Comparison of ENCODE assay signal across 8 cellular contexts in the genomic region with DNA sequence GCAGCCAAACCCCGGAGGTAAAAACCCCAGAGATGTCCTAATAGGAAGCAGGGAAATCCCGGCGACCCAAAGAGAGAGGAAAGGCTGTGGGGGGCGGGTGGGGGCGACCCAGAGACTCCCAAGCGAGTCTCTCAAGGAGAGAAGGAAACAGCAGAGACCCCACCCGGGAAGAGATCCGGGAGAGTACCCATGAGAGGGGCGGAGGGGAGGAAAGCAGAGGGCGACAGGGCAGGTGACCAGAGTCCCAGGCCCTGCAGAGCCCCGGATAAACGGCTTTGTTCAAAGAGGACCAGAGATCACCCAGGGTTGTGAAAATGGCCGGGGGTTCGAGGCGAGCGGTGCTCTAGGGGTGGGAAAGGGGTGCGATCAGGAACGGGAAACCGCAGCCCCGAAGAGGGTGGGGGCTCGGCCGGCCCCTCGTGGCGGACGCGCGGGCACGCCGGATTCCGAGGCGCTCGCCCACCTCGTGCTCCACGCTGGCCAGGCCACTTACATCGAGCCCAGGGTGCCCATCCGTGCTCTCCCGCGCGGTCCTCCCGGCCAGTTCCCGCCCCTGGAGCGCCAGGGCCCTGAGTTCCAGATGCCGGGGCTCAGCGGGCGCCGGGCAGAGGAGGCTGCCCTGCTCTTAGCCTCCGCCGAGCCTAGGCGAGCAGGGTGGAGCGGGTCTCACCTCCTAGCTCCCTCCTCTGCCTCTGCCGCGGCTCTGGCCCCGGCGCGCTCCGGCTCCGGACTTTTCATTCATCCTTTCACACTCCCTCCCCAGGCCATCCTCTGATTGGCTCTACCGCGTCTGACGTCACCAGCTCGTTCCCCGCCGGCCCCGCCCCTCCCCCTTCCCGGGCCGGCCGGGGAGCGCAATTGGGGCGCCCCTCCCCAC. TPM values are rescaled to one million over a fixed set of nuclear protein-coding genes. Genes with fewer than 3 reads are reported as not detected.
DNase-seq lines count a peak whose midpoint lies in the region; ATAC-seq and TF ChIP-seq lines count a peak whose summit lies in the region.

No MANE protein-coding gene starts in this region.

- no peak overlapping the region for H4K91ac ChIP-seq in mesenchymal stem cell (ENCODE audit: low read length)

- no peak overlapping the region for H2BK120ac ChIP-seq in mesenchymal stem cell (ENCODE audit: low read depth, low read length)

- no peak overlapping the region for H3K18ac ChIP-seq in mesenchymal stem cell (ENCODE audit: low read depth in 1 of 2, low read length in 2 of 2)

- H2BK5ac ChIP-seq in mesenchymal stem cell (ENCODE audit: low read depth, low read length, poor library complexity, severe bottlenecking): no peak overlapping the region

- WGBS in mesenchymal stem cell: 3% methylated on average over 62 of the region's 69 CpGs

- H2BK15ac ChIP-seq in mesenchymal stem cell (ENCODE audit: low read depth, poor library complexity, severe bottlenecking): no peak overlapping the region

- ATAC-seq in GM18505 (IDR thresholded peaks at IDR 0.05; ENCODE audit: unreplicated experiment): peak; percentile 64
- ATAC-seq in HG03095 (IDR thresholded peaks at IDR 0.05; ENCODE audit: unreplicated experiment): peak; percentile 83

- peak overlapping the region; percentile 41 for H3K4me2 ChIP-seq in mesenchymal stem cell (ENCODE audit: low read length, poor library complexity, severe bottlenecking)

- TF ChIP-seq POLR2A in GM18505 (IDR thresholded peaks at IDR 0.05; ENCODE audit: borderline replicate concordance, extremely low read depth, insufficient read depth, insufficient read length): peak; percentile 74

- peaks cover 96 to 100% of the 10 kb centered on the region in 2 experiments for H3K27me3 ChIP-seq in mesenchymal stem cell (ENCODE audit: control insufficient read depth in 1 of 2, insufficient read depth in 1 of 2, low read length in 2 of 2)

- DNase-seq in NCI-H345 treated with DMSO at 0.1 percent for 48 hours (lab: John Stamatoyannopoulos, UW; ENCODE audit: unreplicated experiment): peak; percentile 95
- peak; percentile 85 for DNase-seq in activated CD8-positive, alpha-beta memory T cell treated with anti-CD3 and anti-CD28 coated beads for 24 hours
- peak; percentile 32 for DNase-seq in effector CD8-positive, alpha-beta T cell (lab: John Stamatoyannopoulos, UW)
- DNase-seq in mesenchymal stem cell: peak; percentile 63
- DNase-seq in stimulated activated CD8-positive, alpha-beta memory T cell treated with anti-CD3 and anti-CD28 coated beads, Interleukin-15, amount 100 ng/mL, for 24 hours (ENCODE audit: low read depth): peak; percentile 36
- DNase-seq in OCI-M1 (lab: John Stamatoyannopoulos, UW): no peak

- H2BK12ac ChIP-seq in mesenchymal stem cell (ENCODE audit: low read length in 2 of 2): no peak overlapping the region

- H3K14ac ChIP-seq in mesenchymal stem cell (ENCODE audit: low read length in 2 of 2): no peak overlapping the region

- no peak overlapping the region for H3K4me3 ChIP-seq in mesenchymal stem cell (ENCODE audit: insufficient read depth in 1 of 2, low read depth in 1 of 2, low read length in 2 of 2)

- no peak overlapping the region for H4K8ac ChIP-seq in mesenchymal stem cell (ENCODE audit: low read length)

- no peaks in the 10 kb centered on the region for H3K9me3 ChIP-seq in mesenchymal stem cell (ENCODE audit: control insufficient read depth, low read length)

- no peak overlapping the region for H2AFZ ChIP-seq in mesenchymal stem cell (ENCODE audit: low read depth, low read length)

- H3K23ac ChIP-seq in mesenchymal stem cell (ENCODE audit: low read length in 2 of 2): no peak overlapping the region

- H3K9ac ChIP-seq in mesenchymal stem cell (ENCODE audit: low read length): no peak overlapping the region

- no peak overlapping the region for H3K4ac ChIP-seq in mesenchymal stem cell (ENCODE audit: low read depth in 1 of 2, low read length in 2 of 2)

- H3K27ac ChIP-seq in mesenchymal stem cell (ENCODE audit: low read length, poor library complexity, severe bottlenecking): no peak overlapping the region

- no peak overlapping the region for H2AK5ac ChIP-seq in mesenchymal stem cell (ENCODE audit: low read length, severe bottlenecking)

- H3K4me1 ChIP-seq in mesenchymal stem cell (ENCODE audit: control insufficient read depth, insufficient read depth, low read depth, low read length): peaks cover 17% of the 10 kb centered on the region

- H3K36me3 ChIP-seq in mesenchymal stem cell (ENCODE audit: control insufficient read depth in 1 of 2, insufficient read depth in 2 of 2, low read depth in 1 of 2, low read length in 2 of 2): no peaks in the 10 kb centered on the region

- no peaks in the 10 kb centered on the region for H3K79me1 ChIP-seq in mesenchymal stem cell (replicated peaks; ENCODE audit: low read length, poor library complexity, severe bottlenecking)

RNA-seq across cellular contexts. Expression of a gene that starts 52.3 kb away (rescaled TPM):
- polyA plus RNA-seq in mesenchymal stem cell (2013, experiment 1 of 2): 0.06 TPM
- 0.10 TPM for polyA plus RNA-seq in mesenchymal stem cell (2013, experiment 2 of 2)
